ENCODE assay signal across 7 cellular contexts in genomic region chr15:28831897-28832587, GRCh38. TPM values are rescaled to one million over a fixed set of nuclear protein-coding genes. Genes with fewer than 3 reads are reported as not detected.
DNase-seq lines count a peak whose midpoint lies in the region; TF ChIP-seq lines count a peak whose summit lies in the region.
"Not testable (repeated sequence)": the region's sequence is repeated elsewhere in the genome, so short reads cannot be mapped to it uniquely, and the experiment has no call there.

No MANE protein-coding gene starts in this region.

- not testable (repeated sequence) for H3K9me3 ChIP-seq in ascending aorta; mesodermal cell (ENCODE audit: control insufficient read depth, low read length)

- intact Hi-C loops in ascending aorta (cut with DNase I): not testable (repeated sequence)

- peak; percentile 92 for DNase-seq in H7
- peak; percentile 94 for DNase-seq in NCI-H524 treated with DMSO at 0.1 percent for 48 hours (lab: John Stamatoyannopoulos, UW)
- peak; percentile 76 for DNase-seq in activated CD4-positive, alpha-beta T cell treated with anti-CD3 and anti-CD28 coated beads for 48 hours
- peak in 1 of 2 donors; percentile 83 for DNase-seq in ascending aorta (ENCODE audit: low spot score in 2 of 2)
- peak; percentile 43 for DNase-seq in foreskin melanocyte
- DNase-seq in stimulated activated CD4-positive, alpha-beta T cell treated with anti-CD3 and anti-CD28 coated beads, Interleukin-1b, Interleukin-23, amount 100 ng/mL, for 1 hour (ENCODE audit: low read depth in 2 of 2): peak; percentile 15 to 35

- not testable (repeated sequence) for H3K27me3 ChIP-seq in H7 (ENCODE audit: control insufficient read depth, insufficient read depth, low read length); ascending aorta

- peak overlapping the region in 1 of 2 donors; percentile 52 for H3K27ac ChIP-seq in ascending aorta
- not testable (repeated sequence) for H3K27ac ChIP-seq in mesodermal cell (ENCODE audit: low read depth, low read length, severe bottlenecking)

- peak overlapping the region; percentile 21 for H3K4me3 ChIP-seq in H7 (ENCODE audit: insufficient read depth, low read depth, low read length)
- peak overlapping the region; percentile 56 to 72 for H3K4me3 ChIP-seq in ascending aorta
- peak overlapping the region; percentile 33 for H3K4me3 ChIP-seq in mesodermal cell (ENCODE audit: extremely low read depth, insufficient read depth, low read length, poor library complexity, severe bottlenecking)

- not testable (repeated sequence) for H3K4me1 ChIP-seq in ascending aorta; mesodermal cell (ENCODE audit: control insufficient read depth, insufficient read depth, low read length, poor library complexity, severe bottlenecking)

- not testable (repeated sequence) for TF ChIP-seq CTCF in ascending aorta (IDR thresholded peaks at IDR 0.05)

- WGBS in mesodermal cell (ENCODE audit: insufficient coverage in 2 of 2), 2 experiments: 2 to 4% methylated on average over 40 to 42 of the region's 56 CpGs

- not testable (repeated sequence) for H3K36me3 ChIP-seq in H7 (replicated peaks; ENCODE audit: control insufficient read depth, insufficient read depth, low read length); ascending aorta; mesodermal cell (ENCODE audit: control insufficient read depth, insufficient read depth, low read length)

RNA-seq across cellular contexts. Expression of gene GOLGA6L7, which starts 16.4 kb away (rescaled TPM):
- total RNA-seq in H7 (2014; rRNA removed; shearing (Covaris generic)): not detected in 2 replicates
- not detected for total RNA-seq in ascending aorta
- not detected for polyA plus RNA-seq in mesodermal cell (2013, experiment 1 of 2)
- not detected for polyA plus RNA-seq in mesodermal cell (2013, experiment 2 of 2)

RNA-seq across cellular contexts. Expression of gene APBA2, which starts 53.7 kb away (rescaled TPM):
- total RNA-seq in H7 (2014; rRNA removed; shearing (Covaris generic)): 13.9 and 15.6 TPM in 2 replicates
- 2.4 TPM for total RNA-seq in ascending aorta
- polyA plus RNA-seq in mesodermal cell (2013, experiment 1 of 2): 25.7 TPM
- polyA plus RNA-seq in mesodermal cell (2013, experiment 2 of 2): 18.6 TPM
